ENCODE assay signal across 21 cellular contexts in the genomic region with DNA sequence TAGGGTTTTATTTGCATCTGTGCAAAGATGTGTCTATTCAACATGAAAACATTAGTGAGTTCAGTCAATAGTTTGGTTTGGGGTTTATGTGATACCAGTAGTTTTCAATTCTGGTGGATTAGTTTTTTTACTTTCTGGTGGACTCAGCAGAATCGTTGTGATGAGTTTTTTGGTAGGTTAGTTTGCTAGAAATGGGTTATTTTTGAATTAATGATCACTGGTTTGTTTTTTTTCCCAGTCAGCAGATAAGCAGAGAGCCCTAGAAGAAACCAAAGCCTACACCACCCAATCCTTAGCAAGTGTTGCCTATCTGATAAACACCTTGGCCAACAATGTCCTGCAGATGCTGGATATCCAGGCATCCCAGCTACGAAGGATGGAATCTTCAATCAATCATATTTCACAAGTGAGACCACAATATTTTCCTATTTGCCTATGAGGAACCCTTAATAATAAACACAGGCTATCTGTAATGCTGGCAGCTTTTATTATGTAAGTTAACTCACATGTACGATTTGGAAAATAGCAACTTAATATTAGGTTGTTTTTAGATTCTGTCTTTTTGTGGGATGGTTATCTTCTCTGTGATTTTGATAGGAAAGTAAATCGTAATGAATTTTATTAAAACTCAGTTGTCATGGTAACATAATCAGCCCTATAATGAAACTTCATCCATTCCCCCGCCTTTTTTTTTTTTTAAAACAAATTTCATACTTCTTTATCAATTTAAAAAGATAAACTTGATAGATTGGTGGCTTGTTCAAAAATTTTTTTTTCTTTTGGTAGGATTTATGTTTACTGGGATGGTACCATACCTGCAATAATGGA.
"Had no signal": no experiment of that assay in that cellular context is flagged by ENCODE, and none has a peak within 500 bp of the region (broad histone marks: within the 10 kb centered on the region; RNA-seq: fewer than 3 reads in every experiment).

No MANE protein-coding gene starts in this region.

- ATAC-seq: gastroesophageal sphincter; lower lobe of right lung; natural killer cell treated with Interleukin-12 subunit alpha and Interleukin-12 subunit beta and Interleukin-15 and Interleukin-18, amount 100 ng/mL, for 72 hours had no signal

- H3K4me2 ChIP-seq: neural progenitor cell had no signal

- H3K9ac ChIP-seq: neural progenitor cell had no signal

- H3K4me1 ChIP-seq: lower lobe of right lung, neural progenitor cell had no signal

- H3K27me3 ChIP-seq: esophagus muscularis mucosa, gastroesophageal sphincter, neural progenitor cell, ovary, right atrium auricular region, stomach, transverse colon had no signal

- H3K9me3 ChIP-seq: esophagus muscularis mucosa, gastroesophageal sphincter, left ventricle myocardium inferior, lower lobe of right lung, ovary, right atrium auricular region, stomach, thoracic aorta, transverse colon had no signal

- H3K4me3 ChIP-seq: esophagus muscularis mucosa, gastroesophageal sphincter, left ventricle myocardium inferior, lower lobe of right lung, neural progenitor cell, ovary, right atrium auricular region, stomach, thoracic aorta, transverse colon had no signal

- H3K27ac ChIP-seq: esophagus muscularis mucosa, gastroesophageal sphincter, left ventricle myocardium inferior, lower lobe of right lung, neural progenitor cell, ovary, right atrium auricular region, stomach, thoracic aorta, transverse colon had no signal

- H3K36me3 ChIP-seq: esophagus muscularis mucosa, gastroesophageal sphincter, ovary, right atrium auricular region, thoracic aorta had no signal

- H2AFZ ChIP-seq: neural progenitor cell had no signal

- DNase-seq: effector memory CD4-positive, alpha-beta T cell; foreskin fibroblast; glutamatergic neuron; left ventricle myocardium inferior; lower lobe of right lung; mesenchymal stem cell; midbrain; nucleus accumbens; ovary; small intestine; stimulated activated CD4-positive, alpha-beta T cell treated with anti-CD3 and anti-CD28 coated beads, Interleukin-12 subunit alpha, Interleukin-12 subunit beta, amount 100 ng/mL, for 4 hours; stimulated activated naive CD4-positive, alpha-beta T cell; stomach; substantia nigra; transverse colon had no signal
